Comparison of ENCODE assay signal across 8 cellular contexts in the genomic region with DNA sequence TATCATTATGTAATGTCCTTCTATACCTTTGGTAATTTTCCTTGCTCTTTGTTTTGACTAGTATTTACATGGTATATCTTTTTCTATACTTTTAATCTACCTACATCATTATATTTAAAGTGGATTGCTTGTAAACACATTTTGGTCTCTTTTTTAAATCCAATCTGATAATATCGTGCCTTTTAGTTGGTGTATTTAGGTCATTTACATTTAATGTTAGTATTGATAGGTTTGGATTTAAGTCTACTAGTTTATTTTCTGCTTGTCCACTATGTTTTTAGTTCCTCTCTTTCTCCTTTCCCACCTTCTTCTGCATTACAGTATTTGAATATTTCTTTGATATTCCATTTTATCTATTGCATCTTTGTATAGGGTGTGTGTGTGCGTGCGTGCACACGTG.
"Had no signal": no experiment of that assay in that cellular context is flagged by ENCODE, and none has a peak within 500 bp of the region (broad histone marks: within the 10 kb centered on the region; RNA-seq: fewer than 3 reads in every experiment).

No MANE protein-coding gene starts in this region.

- H3K9ac ChIP-seq: KMS-11 had no signal

- H3K4me2 ChIP-seq: KMS-11 had no signal

- H3K27ac ChIP-seq: HL-60, KMS-11 had no signal

- DNase-seq: IMR-90, Karpas-422, KBM-7, KG1 had no signal

- ATAC-seq: HepG2 had no signal

- FAIRE-seq: HepG2, HTR-8/SVneo had no signal
